ENCODE assay signal across 21 cellular contexts in the genomic region with DNA sequence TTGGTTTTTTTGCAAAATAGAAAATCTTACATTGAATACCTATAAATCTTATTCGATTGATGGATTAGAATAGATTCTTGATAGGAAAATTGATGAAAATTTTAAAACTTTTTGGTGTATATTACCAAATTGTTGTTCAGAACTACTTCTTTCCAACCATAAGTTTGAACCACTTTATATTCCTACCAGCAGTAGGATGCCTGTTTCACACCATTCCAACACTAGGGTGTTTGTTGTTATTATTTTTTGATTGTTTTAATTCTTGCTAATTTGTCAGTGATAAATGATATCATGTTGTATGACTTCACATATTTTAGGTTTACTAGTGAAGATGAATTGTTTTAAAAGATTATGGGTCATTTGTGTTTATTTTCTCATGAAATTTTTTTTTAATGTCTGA.
"Had no signal": no experiment of that assay in that cellular context is flagged by ENCODE, and none has a peak within 500 bp of the region (broad histone marks: within the 10 kb centered on the region; RNA-seq: fewer than 3 reads in every experiment).

No MANE protein-coding gene starts in this region.

- H3K4me1 Mint-ChIP-seq: naive thymus-derived CD8-positive, alpha-beta T cell; nephron; neural crest cell; stimulated activated effector memory CD8-positive, alpha-beta T cell treated with anti-CD3 and anti-CD28 coated beads, Interleukin-12 subunit alpha, Interleukin-12 subunit beta, amount 100 ng/mL, for 72 hours had no signal

- FAIRE-seq: urothelium cell line had no signal

- DNase-seq: left ventricle myocardium inferior, spleen, upper lobe of right lung had no signal

- H3K4me3 ChIP-seq: hepatocyte, left ventricle myocardium inferior, lung, mucosa of descending colon, pancreas, prostate gland, skin epidermis, spleen, suprapubic skin, thoracic aorta, tibial artery, upper lobe of right lung had no signal

- H3K27me3 ChIP-seq: hepatocyte, pancreas, spleen, suprapubic skin, tibial artery, upper lobe of right lung had no signal

- H3K4me1 ChIP-seq: left ventricle myocardium inferior, pancreas, prostate gland, spleen, suprapubic skin, tibial artery, upper lobe of right lung had no signal

- H3K79me2 ChIP-seq: hepatocyte had no signal

- ATAC-seq: naive thymus-derived CD8-positive, alpha-beta T cell; right cardiac atrium; sciatic nerve; stimulated activated effector memory CD8-positive, alpha-beta T cell treated with anti-CD3 and anti-CD28 coated beads, Interleukin-12 subunit alpha, Interleukin-12 subunit beta, amount 100 ng/mL, for 72 hours had no signal

- H3K9me3 ChIP-seq: left ventricle myocardium inferior, mucosa of descending colon, pancreas, prostate gland, spleen, suprapubic skin, thoracic aorta, tibial artery, upper lobe of right lung had no signal

- H3K4me3 Mint-ChIP-seq: mesothelial cell of epicardium; naive thymus-derived CD8-positive, alpha-beta T cell; nephron; neural crest cell; stimulated activated effector memory CD8-positive, alpha-beta T cell treated with anti-CD3 and anti-CD28 coated beads, Interleukin-12 subunit alpha, Interleukin-12 subunit beta, amount 100 ng/mL, for 72 hours; stimulated activated naive CD8-positive, alpha-beta T cell treated with anti-CD3 and anti-CD28 coated beads, Interleukin-15, Interleukin-2, amounts not matched to agents 100 ng/mL and 50 ng/mL, for 24 hours had no signal

- H3K4me2 ChIP-seq: hepatocyte had no signal

- H3K27me3 Mint-ChIP-seq: naive thymus-derived CD8-positive, alpha-beta T cell; stimulated activated naive CD8-positive, alpha-beta T cell treated with anti-CD3 and anti-CD28 coated beads, Interleukin-15, Interleukin-2, amounts not matched to agents 100 ng/mL and 50 ng/mL, for 24 hours had no signal

- H3K27ac Mint-ChIP-seq: mesothelial cell of epicardium; naive thymus-derived CD8-positive, alpha-beta T cell; nephron; stimulated activated effector memory CD8-positive, alpha-beta T cell treated with anti-CD3 and anti-CD28 coated beads, Interleukin-12 subunit alpha, Interleukin-12 subunit beta, amount 100 ng/mL, for 72 hours; stimulated activated naive CD8-positive, alpha-beta T cell treated with anti-CD3 and anti-CD28 coated beads, Interleukin-15, Interleukin-2, amounts not matched to agents 100 ng/mL and 50 ng/mL, for 24 hours had no signal

- H2AFZ ChIP-seq: hepatocyte had no signal

- H3K27ac ChIP-seq: hepatocyte, left ventricle myocardium inferior, pancreas, prostate gland, skin epidermis, spleen, suprapubic skin, thoracic aorta, tibial artery, upper lobe of right lung had no signal

- H3K9me3 Mint-ChIP-seq: mesothelial cell of epicardium; naive thymus-derived CD8-positive, alpha-beta T cell; nephron; neural crest cell; stimulated activated effector memory CD8-positive, alpha-beta T cell treated with anti-CD3 and anti-CD28 coated beads, Interleukin-12 subunit alpha, Interleukin-12 subunit beta, amount 100 ng/mL, for 72 hours; stimulated activated naive CD8-positive, alpha-beta T cell treated with anti-CD3 and anti-CD28 coated beads, Interleukin-15, Interleukin-2, amounts not matched to agents 100 ng/mL and 50 ng/mL, for 24 hours had no signal
